ENCODE assay signal across 8 cellular contexts in genomic region chr12:31369712-31370521, GRCh38. TPM values are rescaled to one million over a fixed set of nuclear protein-coding genes. Genes with fewer than 3 reads are reported as not detected.
DNase-seq lines count a peak whose midpoint lies in the region; ATAC-seq and TF ChIP-seq lines count a peak whose summit lies in the region.

No MANE protein-coding gene starts in this region.

- H2AFZ ChIP-seq in neuronal stem cell (ENCODE audit: low read length), result peak overlapping the region; percentile 83

- peaks cover 5% of the 10 kb centered on the region for H3K27me3 Mint-ChIP-seq in osteocyte (ENCODE audit: unreplicated experiment)

- no peak overlapping the region for H3K14ac ChIP-seq in neuronal stem cell (ENCODE audit: low read length)

- peak overlapping the region; percentile 79 for H2BK5ac ChIP-seq in neuronal stem cell (ENCODE audit: low read length)

- peaks cover 18 to 30% of the 10 kb centered on the region in 2 donors for H3K4me1 ChIP-seq in neuronal stem cell (ENCODE audit: control insufficient read depth in 2 of 2, insufficient read depth in 1 of 2, low read depth in 1 of 2, low read length in 2 of 2)

- H3K4ac ChIP-seq in neuronal stem cell (ENCODE audit: low read length), result peak overlapping the region; percentile 27

- H3K9me3 ChIP-seq in neuronal stem cell (replicated peaks in 1 of 2; ENCODE audit: control insufficient read depth in 2 of 2, insufficient read depth in 1 of 2, low read depth in 1 of 2, low read length in 2 of 2), result no peaks in the 10 kb centered on the region

- H3K18ac ChIP-seq in neuronal stem cell (ENCODE audit: low read length), result peak overlapping the region; percentile 96

- ATAC-seq in HG03571 (IDR thresholded peaks at IDR 0.05; ENCODE audit: unreplicated experiment), result no peak
- no peak for ATAC-seq in GM21528 (IDR thresholded peaks at IDR 0.05; ENCODE audit: low FRiP score, unreplicated experiment)

- POLR2A ChIA-PET in BJ (lab: Charles Lee), result no interaction called here

- CTCF ChIA-PET in BJ (lab: Yijun Ruan, JAX), result interaction anchor here (1.6 kb wide), 1 partner anchor 24 kb away, joined by 6 read pairs; no protein-coding TSS in a partner anchor

- no peak overlapping the region for H2BK12ac ChIP-seq in neuronal stem cell (ENCODE audit: low read length)

- H3K23ac ChIP-seq in neuronal stem cell (ENCODE audit: low read depth, low read length, poor library complexity), result no peak overlapping the region

- H2AK5ac ChIP-seq in neuronal stem cell (ENCODE audit: low read depth, low read length), result peak overlapping the region; percentile 8

- peak overlapping the region; percentile 14; the same call in 1 of the 2 replicates for H3K4me3 ChIP-seq in BJ (ENCODE audit: low read depth, low read length)
- H3K4me3 ChIP-seq in fibroblast of pulmonary artery (replicated peaks; ENCODE audit: low read depth, low read length), result peak overlapping the region; percentile 24
- peak overlapping the region in 1 of 2 donors; percentile 43 for H3K4me3 ChIP-seq in neuronal stem cell (ENCODE audit: low read length in 2 of 2)

- peaks cover 21% of the 10 kb centered on the region for H3K4me1 Mint-ChIP-seq in osteocyte (ENCODE audit: unreplicated experiment)

- WGBS in neuronal stem cell (ENCODE audit: extremely low coverage in 2 of 2, insufficient read length in 2 of 2, insufficient replicate concordance in 1 of 2), 2 donors, result no CpG with 5 or more reads among the region's 21 CpGs

- peak overlapping the region; percentile 47 for H3K4me2 ChIP-seq in neuronal stem cell (ENCODE audit: insufficient read depth, low read length, poor library complexity, severe bottlenecking)

- no peak overlapping the region for H2BK15ac ChIP-seq in neuronal stem cell (ENCODE audit: low read length)

- H3K27me3 ChIP-seq in BJ (ENCODE audit: control insufficient read depth, insufficient read depth, low read length), result no peaks in the 10 kb centered on the region; the same call in 1 of the 2 replicates
- no peaks in the 10 kb centered on the region for H3K27me3 ChIP-seq in neuronal stem cell (ENCODE audit: control insufficient read depth in 3 of 3, insufficient read depth in 3 of 3, low read depth in 1 of 3, low read length in 3 of 3)

- H3K9ac ChIP-seq in neuronal stem cell (ENCODE audit: low read depth, low read length, poor library complexity), result peak overlapping the region; percentile 47

- DNase-seq in BJ (ENCODE audit: low read depth) (peak; percentile 10), NCI-H748 treated with DMSO at 0.1 percent for 48 hours (lab: John Stamatoyannopoulos, UW) (peak; percentile 2), fibroblast of pulmonary artery (ENCODE audit: low read depth) (peak; percentile 75), neuronal stem cell (ENCODE audit: low spot score) (peak; percentile 32), NCI-H226 (no peak), osteocyte (ENCODE audit: extremely low spot score, unreplicated experiment) (no peak)

- H2BK120ac ChIP-seq in neuronal stem cell (ENCODE audit: low read depth, low read length), result peak overlapping the region; percentile 95

- H3K27ac ChIP-seq in neuronal stem cell (replicated peaks; ENCODE audit: low read length), result peak overlapping the region; percentile 92

- no peak overlapping the region for H3K4me3 Mint-ChIP-seq in osteocyte (ENCODE audit: unreplicated experiment)

- H3K36me3 ChIP-seq in BJ (ENCODE audit: control insufficient read depth, insufficient read depth, low read length), result no peaks in the 10 kb centered on the region
- no peaks in the 10 kb centered on the region for H3K36me3 ChIP-seq in neuronal stem cell (replicated peaks in 1 of 2; ENCODE audit: control insufficient read depth in 2 of 2, insufficient read depth in 2 of 2, low read length in 2 of 2)

- TF ChIP-seq CTCF in BJ (IDR thresholded peaks at IDR 0.05; ENCODE audit: insufficient read depth, low read depth, low read length) (no peak), fibroblast of pulmonary artery (IDR thresholded peaks at IDR 0.05; ENCODE audit: low read length, missing control alignments) (no peak), osteocyte (IDR thresholded peaks at IDR 0.05) (no peak)

- H4K91ac ChIP-seq in neuronal stem cell (ENCODE audit: low read depth, low read length, poor library complexity), result peak overlapping the region; percentile 97

- H4K8ac ChIP-seq in neuronal stem cell (ENCODE audit: low read depth, low read length), result no peak overlapping the region

- no peaks in the 10 kb centered on the region for H3K36me3 Mint-ChIP-seq in osteocyte (ENCODE audit: unreplicated experiment)

- no peaks in the 10 kb centered on the region for H3K79me1 ChIP-seq in neuronal stem cell (ENCODE audit: low read depth, low read length)

- H3K9me3 Mint-ChIP-seq in osteocyte (ENCODE audit: unreplicated experiment), result no peaks in the 10 kb centered on the region

- no peak overlapping the region for H3K27ac Mint-ChIP-seq in osteocyte (ENCODE audit: unreplicated experiment)

RNA-seq across cellular contexts. Expression of gene SINHCAF, which starts 44.0 kb away (rescaled TPM):
- polyA plus RNA-seq in BJ (2011; rRNA removed), result 6.6 and 11.5 TPM in 2 replicates
- 4.7 and 4.9 TPM in 2 replicates for polyA minus RNA-seq in BJ (2011; rRNA and poly(A)+ RNA removed)
- 288 TPM for polyA plus RNA-seq in neuronal stem cell (2013, experiment 1 of 2)
- 311 TPM for polyA plus RNA-seq in neuronal stem cell (2013, experiment 2 of 2)
- 35.5 and 41.1 TPM in 2 replicates for total RNA-seq in osteocyte

Comparison
In these comparisons a context has a peak if more than half of its experiments do, and no peak if none do; other contexts are left out.
1. DNase-seq: peak in BJ (single experiment), NCI-H748 treated with DMSO at 0.1 percent for 48 hours (single experiment), fibroblast of pulmonary artery (single experiment) and neuronal stem cell (single experiment); none in NCI-H226 (single experiment) and osteocyte (single experiment).